In genomic region chr1:85378526-85378925, GRCh38 we compare ENCODE assay signal across 26 cellular contexts.
"Had no signal": no experiment of that assay in that cellular context is flagged by ENCODE, and none has a peak within 500 bp of the region (broad histone marks: within the 10 kb centered on the region; RNA-seq: fewer than 3 reads in every experiment).

No MANE protein-coding gene starts in this region.

- ATAC-seq: activated CD4-positive, alpha-beta T cell treated with anti-CD3 and anti-CD28 coated beads for 36 hours; activated CD8-positive, alpha-beta memory T cell treated with anti-CD3 and anti-CD28 coated beads, Interleukin-2, amount 10 ng/mL, durations not matched to agents 7 days and 5 days; activated CD8-positive, alpha-beta T cell treated with anti-CD3 and anti-CD28 coated beads, Interleukin-2, amount 10 ng/mL, durations not matched to agents 7 days and 5 days; activated T-cell treated with anti-CD3 and anti-CD28 coated beads, Interleukin-2, amount 50 U/mL, for 72 hours; effector memory CD8-positive, alpha-beta T cell; foreskin keratinocyte; gastroesophageal sphincter had no signal

- H3K4me3 Mint-ChIP-seq: activated CD4-positive, alpha-beta memory T cell treated with anti-CD3 and anti-CD28 coated beads for 36 hours; activated CD4-positive, alpha-beta T cell treated with anti-CD3 and anti-CD28 coated beads for 36 hours; activated CD4-positive, alpha-beta T cell treated with anti-CD3 and anti-CD28 coated beads, Interleukin-2, amount 10 ng/mL, durations not matched to agents 24 days and 14 days; activated CD8-positive, alpha-beta memory T cell treated with anti-CD3 and anti-CD28 coated beads, Interleukin-2, amount 10 ng/mL, durations not matched to agents 7 days and 5 days; activated CD8-positive, alpha-beta T cell treated with anti-CD3 and anti-CD28 coated beads, Interleukin-2, amount 10 ng/mL, durations not matched to agents 7 days and 5 days; activated naive CD8-positive, alpha-beta T cell; activated T-cell treated with anti-CD3 and anti-CD28 coated beads, Interleukin-2, amount 50 U/mL, for 72 hours; effector memory CD8-positive, alpha-beta T cell had no signal

- H3K36me3 ChIP-seq: esophagus muscularis mucosa, gastroesophageal sphincter had no signal

- H3K4me3 ChIP-seq: esophagus muscularis mucosa, gastroesophageal sphincter had no signal

- H3K27me3 Mint-ChIP-seq: activated CD4-positive, alpha-beta memory T cell treated with anti-CD3 and anti-CD28 coated beads for 36 hours had no signal

- H3K27ac Mint-ChIP-seq: activated CD4-positive, alpha-beta memory T cell treated with anti-CD3 and anti-CD28 coated beads for 36 hours; activated CD4-positive, alpha-beta T cell treated with anti-CD3 and anti-CD28 coated beads for 36 hours; activated CD4-positive, alpha-beta T cell treated with anti-CD3 and anti-CD28 coated beads, Interleukin-2, amount 10 ng/mL, durations not matched to agents 24 days and 14 days; activated CD8-positive, alpha-beta memory T cell treated with anti-CD3 and anti-CD28 coated beads, Interleukin-2, amount 10 ng/mL, durations not matched to agents 7 days and 5 days; activated CD8-positive, alpha-beta T cell treated with anti-CD3 and anti-CD28 coated beads, Interleukin-2, amount 10 ng/mL, durations not matched to agents 7 days and 5 days; activated naive CD8-positive, alpha-beta T cell; activated T-cell treated with anti-CD3 and anti-CD28 coated beads, Interleukin-2, amount 50 U/mL, for 72 hours; effector memory CD8-positive, alpha-beta T cell had no signal

- H3K27me3 ChIP-seq: esophagus muscularis mucosa, foreskin keratinocyte, gastroesophageal sphincter had no signal

- H3K4me1 Mint-ChIP-seq: activated CD4-positive, alpha-beta T cell treated with anti-CD3 and anti-CD28 coated beads for 36 hours; activated CD4-positive, alpha-beta T cell treated with anti-CD3 and anti-CD28 coated beads, Interleukin-2, amount 10 ng/mL, durations not matched to agents 24 days and 14 days; activated CD8-positive, alpha-beta memory T cell treated with anti-CD3 and anti-CD28 coated beads, Interleukin-2, amount 10 ng/mL, durations not matched to agents 7 days and 5 days had no signal

- H3K36me3 Mint-ChIP-seq: activated CD4-positive, alpha-beta memory T cell treated with anti-CD3 and anti-CD28 coated beads for 36 hours; activated CD8-positive, alpha-beta memory T cell treated with anti-CD3 and anti-CD28 coated beads, Interleukin-2, amount 10 ng/mL, durations not matched to agents 7 days and 5 days; activated naive CD8-positive, alpha-beta T cell had no signal

- DNase-seq: activated CD4-positive, alpha-beta memory T cell treated with anti-CD3 and anti-CD28 coated beads for 36 hours; activated CD4-positive, alpha-beta T cell treated with anti-CD3 and anti-CD28 coated beads for 36 hours; activated CD4-positive, alpha-beta T cell treated with anti-CD3 and anti-CD28 coated beads, Interleukin-2, amount 10 ng/mL, durations not matched to agents 24 days and 14 days; activated CD4-positive, CD25-positive, alpha-beta regulatory T cell; activated CD4-positive, CD25-positive, alpha-beta regulatory T cell treated with anti-CD3 and anti-CD28 coated beads, Interleukin-2, amount 50 U/mL, for 72 hours; activated CD8-positive, alpha-beta memory T cell treated with anti-CD3 and anti-CD28 coated beads, Interleukin-2, amount 10 ng/mL, durations not matched to agents 7 days and 5 days; activated CD8-positive, alpha-beta memory T cell treated with anti-CD3 and anti-CD28 coated beads, Interleukin-2, amount 50 U/mL, for 4 hours; activated CD8-positive, alpha-beta T cell treated with anti-CD3 and anti-CD28 coated beads, Interleukin-2, amount 10 ng/mL, durations not matched to agents 7 days and 5 days; activated gamma-delta T cell; activated naive CD4-positive, alpha-beta T cell treated with anti-CD3 and anti-CD28 coated beads, Interleukin-2, amount 50 U/mL, for 16 hours; activated naive CD4-positive, alpha-beta T cell treated with Interleukin-2 at 50 U/mL for 16 hours; activated T-cell treated with anti-CD3 and anti-CD28 coated beads, Interleukin-2, amount 50 U/mL, for 1 hour; activated T-cell treated with anti-CD3 and anti-CD28 coated beads, Interleukin-2, amount 50 U/mL, for 72 hours; amniotic stem cell; anterior cingulate cortex; caudate nucleus; cortex of kidney; dermis blood vessel endothelial cell; effector CD4-positive, alpha-beta T cell; effector memory CD8-positive, alpha-beta T cell; erythroblast; foreskin keratinocyte; T-helper 2 cell had no signal

- H3K27ac ChIP-seq: esophagus muscularis mucosa, foreskin keratinocyte, gastroesophageal sphincter had no signal

- H3K9me3 Mint-ChIP-seq: activated CD4-positive, alpha-beta T cell treated with anti-CD3 and anti-CD28 coated beads, Interleukin-2, amount 10 ng/mL, durations not matched to agents 24 days and 14 days; effector memory CD8-positive, alpha-beta T cell had no signal
